ENCODE assay signal across 8 cellular contexts in genomic region chr4:103032575-103032974, GRCh38. TPM values are rescaled to one million over a fixed set of nuclear protein-coding genes. Genes with fewer than 3 reads are reported as not detected.
DNase-seq lines count a peak whose midpoint lies in the region; ATAC-seq and TF ChIP-seq lines count a peak whose summit lies in the region.

No MANE protein-coding gene starts in this region.

- TF ChIP-seq POLR2A in heart left ventricle (IDR thresholded peaks at IDR 0.05) = no peak

- H3K9me3 ChIP-seq in CD4-positive, alpha-beta T cell (ENCODE audit: control insufficient read depth, low read length) = no peaks in the 10 kb centered on the region
- peaks cover 0 to 16% (median 0%) of the 10 kb centered on the region in 12 donors for H3K9me3 ChIP-seq in heart left ventricle

- peaks cover 26% of the 10 kb centered on the region for H3K36me3 Mint-ChIP-seq in CD4-positive, alpha-beta T cell (ENCODE audit: low read depth)
- peaks cover 28% of the 10 kb centered on the region for H3K36me3 Mint-ChIP-seq in activated CD8-positive, alpha-beta T cell treated with anti-CD3 and anti-CD28 coated beads for 36 hours (ENCODE audit: low read depth)
- H3K36me3 Mint-ChIP-seq in mesothelial cell of epicardium = peaks cover 14% of the 10 kb centered on the region

- CTCF ChIA-PET in CD4-positive, alpha-beta T cell (lab: Charles Lee) = interaction anchor here (1.1 kb wide), 1 partner anchor 67 kb away, joined by 3 read pairs; the partner anchor contains the start of gene BDH2
- CTCF ChIA-PET in activated CD8-positive, alpha-beta T cell treated with anti-CD3 and anti-CD28 coated beads for 36 hours (lab: Charles Lee) = interaction anchor here (0.9 to 1.4 kb wide), 6 partner anchors 11 to 405 kb away, joined by 3 to 8 read pairs (median 4); no protein-coding TSS in a partner anchor

- ATAC-seq in CD4-positive, alpha-beta T cell (ENCODE audit: poor library complexity) = peak; percentile 44
- peak; percentile 63 for ATAC-seq in GM18870 (IDR thresholded peaks at IDR 0.05; ENCODE audit: unreplicated experiment)
- peak; percentile 66 for ATAC-seq in activated CD8-positive, alpha-beta T cell treated with anti-CD3 and anti-CD28 coated beads for 36 hours
- no peak for ATAC-seq in HG03439 (IDR thresholded peaks at IDR 0.05; ENCODE audit: unreplicated experiment)
- ATAC-seq in heart left ventricle = no peak

- no peak overlapping the region for H3K27ac ChIP-seq in CD4-positive, alpha-beta T cell (ENCODE audit: low read depth, low read length)
- no peak overlapping the region for H3K27ac ChIP-seq in heart left ventricle

- H3K4me3 ChIP-seq in heart left ventricle = no peak overlapping the region

- no peaks in the 10 kb centered on the region for H3K27me3 ChIP-seq in CD4-positive, alpha-beta T cell (ENCODE audit: control insufficient read depth, insufficient read depth, low read length)
- no peaks in the 10 kb centered on the region for H3K27me3 ChIP-seq in heart left ventricle

- H3K9me3 Mint-ChIP-seq in CD4-positive, alpha-beta T cell = no peaks in the 10 kb centered on the region
- H3K9me3 Mint-ChIP-seq in activated CD8-positive, alpha-beta T cell treated with anti-CD3 and anti-CD28 coated beads for 36 hours = no peaks in the 10 kb centered on the region
- peaks cover 21% of the 10 kb centered on the region for H3K9me3 Mint-ChIP-seq in mesothelial cell of epicardium

- H3K4me1 ChIP-seq in heart left ventricle = no peaks in the 10 kb centered on the region

- TF ChIP-seq CTCF in CD4-positive, alpha-beta T cell (IDR thresholded peaks at IDR 0.05) = no peak
- peak; percentile 34 for TF ChIP-seq CTCF in activated CD8-positive, alpha-beta T cell treated with anti-CD3 and anti-CD28 coated beads for 36 hours (IDR thresholded peaks at IDR 0.05)
- peak; percentile 14 for TF ChIP-seq CTCF in mesothelial cell of epicardium (IDR thresholded peaks at IDR 0.05; ENCODE audit: unreplicated experiment)
- TF ChIP-seq CTCF in heart left ventricle (IDR thresholded peaks at IDR 0.05) = peak in 6 of 12 donors; percentile 9 to 20 (median 14)

- H3K27me3 Mint-ChIP-seq in CD4-positive, alpha-beta T cell = no peaks in the 10 kb centered on the region
- no peaks in the 10 kb centered on the region for H3K27me3 Mint-ChIP-seq in activated CD8-positive, alpha-beta T cell treated with anti-CD3 and anti-CD28 coated beads for 36 hours
- H3K27me3 Mint-ChIP-seq in mesothelial cell of epicardium (ENCODE audit: low read depth) = no peaks in the 10 kb centered on the region

- H3K27ac Mint-ChIP-seq in CD4-positive, alpha-beta T cell = no peak overlapping the region
- H3K27ac Mint-ChIP-seq in activated CD8-positive, alpha-beta T cell treated with anti-CD3 and anti-CD28 coated beads for 36 hours = no peak overlapping the region
- H3K27ac Mint-ChIP-seq in mesothelial cell of epicardium = no peak overlapping the region

- no peak overlapping the region for H3K4me3 Mint-ChIP-seq in CD4-positive, alpha-beta T cell
- H3K4me3 Mint-ChIP-seq in activated CD8-positive, alpha-beta T cell treated with anti-CD3 and anti-CD28 coated beads for 36 hours = no peak overlapping the region
- H3K4me3 Mint-ChIP-seq in mesothelial cell of epicardium = no peak overlapping the region

- WGBS in heart left ventricle, 4 donors = 52 to 80% (median 65%) methylated on average over 2 of the region's 2 CpGs

- H3K4me1 Mint-ChIP-seq in CD4-positive, alpha-beta T cell (ENCODE audit: low read depth) = no peaks in the 10 kb centered on the region
- peaks cover 4% of the 10 kb centered on the region for H3K4me1 Mint-ChIP-seq in activated CD8-positive, alpha-beta T cell treated with anti-CD3 and anti-CD28 coated beads for 36 hours (ENCODE audit: low read depth)
- peaks cover 4% of the 10 kb centered on the region for H3K4me1 Mint-ChIP-seq in mesothelial cell of epicardium

- POLR2A ChIA-PET in CD4-positive, alpha-beta T cell (lab: Charles Lee) = interaction anchor here (1.0 kb wide), 1 partner anchor 12 kb away, joined by 3 read pairs; no protein-coding TSS in a partner anchor
- POLR2A ChIA-PET in activated CD8-positive, alpha-beta T cell treated with anti-CD3 and anti-CD28 coated beads for 36 hours (lab: Charles Lee) = interaction anchor here (0.7 kb wide), 1 partner anchor 13 kb away, joined by 4 read pairs; no protein-coding TSS in a partner anchor

- intact Hi-C loops in CD4-positive, alpha-beta T cell (cut with DNase I, micrococcal nuclease) = no loop called here
- intact Hi-C loops in activated CD8-positive, alpha-beta T cell treated with anti-CD3 and anti-CD28 coated beads for 36 hours (cut with micrococcal nuclease) = no loop called here
- intact Hi-C loops in heart left ventricle (cut with DNase I) = no loop called here

- no peak for DNase-seq in CD4-positive, alpha-beta T cell
- peak; percentile 39 for DNase-seq in HT1080 (ENCODE audit: low read depth)
- DNase-seq in activated CD8-positive, alpha-beta T cell treated with anti-CD3 and anti-CD28 coated beads for 36 hours = peak; percentile 19
- DNase-seq in mesothelial cell of epicardium (ENCODE audit: low spot score in 2 of 2, unreplicated experiment in 2 of 2) = no peak
- DNase-seq in heart left ventricle = no peak
- DNase-seq in C1 segment of cervical spinal cord (lab: John Stamatoyannopoulos, UW) = no peak

- peaks cover 0 to 17% (median 0%) of the 10 kb centered on the region in 9 donors for H3K36me3 ChIP-seq in heart left ventricle

RNA-seq across cellular contexts. Expression of gene SLC9B1, which starts 13.1 kb away (rescaled TPM):
- 1 to 10 TPM; 3.6 to 3.7 TPM for total RNA-seq in CD4-positive, alpha-beta T cell
- not detected in 2 replicates for total RNA-seq in HT1080 (2014; rRNA removed; shearing (Covaris generic))
- polyA plus RNA-seq in HT1080 (2015; cell fraction: cytosol; rRNA removed) = 0.45 and 0.93 TPM in 2 replicates
- 0.23 and 0.51 TPM in 2 replicates for polyA plus RNA-seq in HT1080 (2015; cell fraction: nucleus; rRNA removed)
- 1 to 10 TPM; 1.9 to 2.4 TPM for total RNA-seq in activated CD8-positive, alpha-beta T cell treated with anti-CD3 and anti-CD28 coated beads for 36 hours
- total RNA-seq in mesothelial cell of epicardium (3.2 to 4.7 TPM (median 4.5 TPM) in 3 replicates), heart left ventricle (1 to 10 TPM in 2 of 9 donors, under 1 TPM in 4, not detected in 3; 0.28 to 1.8 (median 0.61) TPM)
- under 1 TPM; 0.07 to 0.15 TPM for polyA plus RNA-seq in heart left ventricle

RNA-seq across cellular contexts. Expression of gene SLC9B2, which starts 44.0 kb away (rescaled TPM):
- total RNA-seq in CD4-positive, alpha-beta T cell = 10 to 100 TPM; 21.1 to 21.7 TPM
- 17.9 and 26.8 TPM in 2 replicates for total RNA-seq in HT1080 (2014; rRNA removed; shearing (Covaris generic))
- 18.9 and 19.7 TPM in 2 replicates for polyA plus RNA-seq in HT1080 (2015; cell fraction: cytosol; rRNA removed)
- 13.9 and 18.3 TPM in 2 replicates for polyA plus RNA-seq in HT1080 (2015; cell fraction: nucleus; rRNA removed)
- 10 to 100 TPM; 35.6 to 40.2 TPM for total RNA-seq in activated CD8-positive, alpha-beta T cell treated with anti-CD3 and anti-CD28 coated beads for 36 hours
- total RNA-seq in mesothelial cell of epicardium (12.0 to 13.4 TPM (median 12.1 TPM) in 3 replicates), heart left ventricle (1 to 10 TPM; 1.4 to 7.1 (median 4.6) TPM)
- polyA plus RNA-seq in heart left ventricle = 1 to 10 TPM; 1.7 to 5.1 TPM

Comparison
In these comparisons a context has a peak if more than half of its experiments do, and no peak if none do; other contexts are left out.
1. ATAC-seq: peak in CD4-positive, alpha-beta T cell (single experiment), GM18870 (single experiment) and activated CD8-positive, alpha-beta T cell treated with anti-CD3 and anti-CD28 coated beads for 36 hours (single experiment); none in HG03439 (single experiment) and heart left ventricle (0 of 4).
2. DNase-seq: peak in HT1080 (single experiment) and activated CD8-positive, alpha-beta T cell treated with anti-CD3 and anti-CD28 coated beads for 36 hours (single experiment); none in CD4-positive, alpha-beta T cell (0 of 10), mesothelial cell of epicardium (0 of 2), heart left ventricle (0 of 5) and C1 segment of cervical spinal cord (0 of 14).